ENCODE assay signal across 8 cellular contexts in genomic region chr6:28141500-28142329, GRCh38. TPM values are rescaled to one million over a fixed set of nuclear protein-coding genes. Genes with fewer than 3 reads are reported as not detected.
DNase-seq lines count a peak whose midpoint lies in the region; ATAC-seq and TF ChIP-seq lines count a peak whose summit lies in the region.

TSS of gene ZKSCAN8 (plus strand) at chr6:28141883. CDS start at chr6:28148408, 6,525 bp downstream.

- no peak within 1 kb of the TSS for H4K8ac ChIP-seq in H9 (replicated peaks; ENCODE audit: insufficient read length, low read depth, low read length)

- H2AFZ ChIP-seq in H9 (ENCODE audit: low read length): no peak within 1 kb of the TSS

- peaks cover 4% of the 10 kb centered on the region; the same call in 1 of the 2 replicates for H3K4me1 ChIP-seq in H9 (ENCODE audit: insufficient read depth, low read length)

- H3T11ph ChIP-seq in H9 (ENCODE audit: low read length): no peak within 1 kb of the TSS

- no peak within 1 kb of the TSS for H2BK20ac ChIP-seq in H9 (ENCODE audit: low read depth, low read length, poor library complexity, severe bottlenecking)

- H3K36me3 ChIP-seq in MG63: peaks cover 27% of the 10 kb centered on the region

- H3K4me1 Mint-ChIP-seq in H9 (peaks cover 12 to 18% of the 10 kb centered on the region in 2 experiments), natural killer cell (peaks cover 54 to 69% of the 10 kb centered on the region in 2 donors)
- H3K4me1 Mint-ChIP-seq in stimulated activated naive CD8-positive, alpha-beta T cell treated with anti-CD3 and anti-CD28 coated beads, Interleukin-15, amount 100 ng/mL, for 72 hours: peaks cover 51% of the 10 kb centered on the region

- H3K4me3 Mint-ChIP-seq in H9 (peak within 1 kb of the TSS; percentile 94 to 98), natural killer cell (peak within 1 kb of the TSS; percentile 97)
- peak within 1 kb of the TSS; percentile 96 for H3K4me3 Mint-ChIP-seq in stimulated activated naive CD8-positive, alpha-beta T cell treated with anti-CD3 and anti-CD28 coated beads, Interleukin-15, amount 100 ng/mL, for 72 hours

- H3K9me3 Mint-ChIP-seq in H9 (no peaks in the 10 kb centered on the region), natural killer cell (no peaks in the 10 kb centered on the region)
- H3K9me3 Mint-ChIP-seq in stimulated activated naive CD8-positive, alpha-beta T cell treated with anti-CD3 and anti-CD28 coated beads, Interleukin-15, amount 100 ng/mL, for 72 hours: no peaks in the 10 kb centered on the region

- no peak within 1 kb of the TSS for H4K5ac ChIP-seq in H9 (ENCODE audit: insufficient read length, low read depth, low read length)

- no peak within 1 kb of the TSS for H3K4ac ChIP-seq in H9 (ENCODE audit: low read depth, low read length)

- no peak within 1 kb of the TSS for H2BK120ac ChIP-seq in H9 (ENCODE audit: low read depth, low read length, poor library complexity, severe bottlenecking)

- no peak within 1 kb of the TSS for H4K91ac ChIP-seq in H9 (ENCODE audit: insufficient read length, low read depth, low read length)

- H3K27me3 Mint-ChIP-seq in H9 (ENCODE audit: low read depth) (peaks cover 23% of the 10 kb centered on the region), natural killer cell (ENCODE audit: low read depth in 2 of 2) (no peaks in the 10 kb centered on the region)
- no peaks in the 10 kb centered on the region for H3K27me3 Mint-ChIP-seq in stimulated activated naive CD8-positive, alpha-beta T cell treated with anti-CD3 and anti-CD28 coated beads, Interleukin-15, amount 100 ng/mL, for 72 hours

- H3K27ac ChIP-seq in H9 (ENCODE audit: insufficient read length, low read depth, low read length): peak within 1 kb of the TSS; percentile 39

- TF ChIP-seq CTCF in H9 (conservative IDR thresholded peaks at IDR 0.05): no peak
- TF ChIP-seq CTCF in fibroblast of pulmonary artery (IDR thresholded peaks at IDR 0.05; ENCODE audit: low read length, missing control alignments): no peak
- no peak for TF ChIP-seq CTCF in natural killer cell (IDR thresholded peaks at IDR 0.05)

- peak within 1 kb of the TSS; percentile 55 for H3K4me2 ChIP-seq in H9 (ENCODE audit: insufficient read depth, insufficient read length, low read length)

- H3K56ac ChIP-seq in H9 (ENCODE audit: insufficient read length, low read depth, low read length): no peak within 1 kb of the TSS

- H3K9ac ChIP-seq in H9 (ENCODE audit: extremely low read depth, insufficient read length, low read length): peak within 1 kb of the TSS; percentile 93

- H3K14ac ChIP-seq in H9 (ENCODE audit: insufficient read depth, low read length): peak within 1 kb of the TSS; percentile 88

- peak within 1 kb of the TSS; percentile 85 for H3K18ac ChIP-seq in H9 (ENCODE audit: insufficient read length, low read depth, low read length)

- no peaks in the 10 kb centered on the region for H3K79me1 ChIP-seq in H9 (ENCODE audit: insufficient read depth, low read depth, low read length, poor library complexity, severe bottlenecking)

- no peak within 1 kb of the TSS for H2BK5ac ChIP-seq in H9 (ENCODE audit: insufficient read length, low read length)

- H3K9me3 ChIP-seq in H9 (ENCODE audit: control insufficient read depth, low read depth, low read length) (no peaks in the 10 kb centered on the region), MG63 (no peaks in the 10 kb centered on the region)

- H2BK15ac ChIP-seq in H9 (ENCODE audit: low read depth, low read length): no peak within 1 kb of the TSS

- H3K27ac Mint-ChIP-seq in H9 (peak within 1 kb of the TSS; percentile 92 to 97 (median 93)), natural killer cell (peak within 1 kb of the TSS; percentile 89 to 94)
- H3K27ac Mint-ChIP-seq in stimulated activated naive CD8-positive, alpha-beta T cell treated with anti-CD3 and anti-CD28 coated beads, Interleukin-15, amount 100 ng/mL, for 72 hours: peak within 1 kb of the TSS; percentile 91 to 96

- DNase-seq in ELR (ENCODE audit: low read depth) (peak; percentile 96), H9 (peak; percentile 97), MG63 (peak; percentile 85), fibroblast of pulmonary artery (ENCODE audit: low read depth) (peak; percentile 89), natural killer cell (peak; percentile 63)
- peak; percentile 62 for DNase-seq in activated T-helper 9 cell treated with anti-CD3 and anti-CD28 coated beads, Interleukin-2, amount 50 U/mL, for 16 hours (ENCODE audit: low read depth)
- peak; percentile 81 to 89 for DNase-seq in stimulated activated naive CD8-positive, alpha-beta T cell treated with anti-CD3 and anti-CD28 coated beads, Interleukin-15, amount 100 ng/mL, for 72 hours

- H2BK12ac ChIP-seq in H9 (ENCODE audit: insufficient read length, low read depth, low read length): no peak within 1 kb of the TSS

- no peaks in the 10 kb centered on the region for H4K20me1 ChIP-seq in H9 (ENCODE audit: control insufficient read depth, insufficient read depth, insufficient read length)

- peak within 1 kb of the TSS; percentile 84 for H3K4me3 ChIP-seq in MG63
- peak within 1 kb of the TSS; percentile 88 for H3K4me3 ChIP-seq in fibroblast of pulmonary artery (replicated peaks; ENCODE audit: low read depth, low read length)

- H3K79me2 ChIP-seq in H9 (ENCODE audit: insufficient read depth, low read length): peaks cover 4% of the 10 kb centered on the region; the same call in 1 of the 2 replicates

- ATAC-seq in natural killer cell: peak; percentile 70 to 82 (median 81)
- peak; percentile 94 for ATAC-seq in stimulated activated naive CD8-positive, alpha-beta T cell treated with anti-CD3 and anti-CD28 coated beads, Interleukin-15, amount 100 ng/mL, for 72 hours

- H3K27me3 ChIP-seq in H9 (ENCODE audit: insufficient read depth, low read length): no peaks in the 10 kb centered on the region; the same call in 1 of the 2 replicates
- no peaks in the 10 kb centered on the region for H3K27me3 ChIP-seq in MG63

- peaks cover 7 to 27% (median 20%) of the 10 kb centered on the region in 3 experiments; a peak in 6 of 7 replicates for H3K36me3 Mint-ChIP-seq in H9 (ENCODE audit: insufficient read depth in 1 of 3, low read depth in 3 of 3)
- no peaks in the 10 kb centered on the region for H3K36me3 Mint-ChIP-seq in natural killer cell

- peak; percentile 91 for TF ChIP-seq POLR2A in Raji (IDR thresholded peaks at IDR 0.05; ENCODE audit: insufficient read depth, low read depth, low read length)

- peaks cover 11% of the 10 kb centered on the region for H3K23me2 ChIP-seq in H9 (ENCODE audit: insufficient read length, low read depth, low read length, poor library complexity, severe bottlenecking)

- no CpG with 5 or more reads among the region's 52 CpGs for WGBS in H9 (ENCODE audit: extremely low coverage, insufficient read length, low lambda C conversion rate)

- intact Hi-C loops in natural killer cell (cut with micrococcal nuclease): loop anchor here (1.0 to 5.0 kb wide), 3 partner anchors 17 to 256 kb away; partner anchors contain the start of genes ZKSCAN4, ZSCAN12 and ZSCAN16

- no peak within 1 kb of the TSS for H2AK5ac ChIP-seq in H9 (ENCODE audit: insufficient read length, low read length)

- no peak within 1 kb of the TSS for H3K23ac ChIP-seq in H9 (ENCODE audit: insufficient read length, low read depth, low read length)

RNA-seq across cellular contexts. Expression of gene ZKSCAN8, which starts in this region (rescaled TPM):
- total RNA-seq in H9 (2021): 22.4 and 25.4 TPM in 2 replicates
- total RNA-seq in MG63 (2014; rRNA removed; shearing (Covaris generic); ENCODE audit: low replicate concordance): 3.2 and 6.0 TPM in 2 replicates
- total RNA-seq in natural killer cell: 10 to 100 TPM; 38.0 to 42.5 (median 39.2) TPM

Comparison
In these comparisons a context has a peak if more than half of its experiments do, and no peak if none do; other contexts are left out.
1. Peak in every context shown above with its lines: DNase-seq, ATAC-seq, H3K4me3 ChIP-seq and H3K27ac ChIP-seq.